26 cellular contexts compared by ENCODE assay signal in the genomic region with DNA sequence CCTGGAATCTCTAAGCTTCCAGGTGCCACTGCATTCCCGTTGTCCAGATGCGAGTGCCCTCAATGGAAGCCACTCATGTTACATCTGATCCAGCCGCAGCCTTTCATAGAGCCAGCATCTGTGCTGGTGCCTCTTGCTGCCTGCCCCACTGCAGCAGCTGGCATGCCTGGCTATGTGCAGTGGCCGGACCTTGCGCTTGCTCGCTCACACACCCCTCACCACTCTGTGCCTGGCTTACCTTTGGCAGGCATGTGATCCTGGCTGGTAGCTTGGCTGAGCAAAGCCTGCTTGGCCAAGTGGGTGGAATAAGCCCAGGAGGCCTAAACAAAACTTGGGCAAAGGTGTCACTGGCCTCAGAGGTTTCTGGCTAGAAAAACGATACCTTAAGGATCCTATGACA.
"Had no signal": no experiment of that assay in that cellular context is flagged by ENCODE, and none has a peak within 500 bp of the region (broad histone marks: within the 10 kb centered on the region; RNA-seq: fewer than 3 reads in every experiment).

No MANE protein-coding gene starts in this region.

- H3K27ac Mint-ChIP-seq: immature natural killer cell; naive thymus-derived CD4-positive, alpha-beta T cell; nephron; progenitor cell of endocrine pancreas; stimulated activated naive B cell treated with anti-CD40 and anti-IgM and Interleukin-4, amounts not matched to agents 10 μg/mL and 1 μg/mL and 100 μg/mL, for 72 hours; stimulated activated naive CD8-positive, alpha-beta T cell treated with anti-CD3 and anti-CD28 coated beads, Interleukin-15, Interleukin-2, amounts not matched to agents 100 ng/mL and 50 ng/mL, for 24 hours had no signal

- H3K4me1 ChIP-seq: left ventricle myocardium inferior, right atrium auricular region, right lobe of liver, suprapubic skin, tibial artery, upper lobe of right lung had no signal

- ATAC-seq: mucosa of descending colon; naive thymus-derived CD4-positive, alpha-beta T cell; right lobe of liver; stimulated activated naive B cell treated with anti-CD40 and anti-IgM and Interleukin-4, amounts not matched to agents 10 μg/mL and 1 μg/mL and 100 μg/mL, for 72 hours; upper lobe of right lung had no signal

- H3K4me3 ChIP-seq: left ventricle myocardium inferior, lung, mucosa of descending colon, ovary, right atrium auricular region, right lobe of liver, smooth muscle cell, suprapubic skin, thoracic aorta, tibial artery, upper lobe of right lung had no signal

- H3K4me3 Mint-ChIP-seq: immature natural killer cell; naive thymus-derived CD4-positive, alpha-beta T cell; nephron; neural crest cell; stimulated activated naive B cell treated with anti-CD40 and anti-IgM and Interleukin-4, amounts not matched to agents 10 μg/mL and 1 μg/mL and 100 μg/mL, for 72 hours; stimulated activated naive CD8-positive, alpha-beta T cell treated with anti-CD3 and anti-CD28 coated beads, Interleukin-15, Interleukin-2, amounts not matched to agents 100 ng/mL and 50 ng/mL, for 24 hours had no signal

- H3K27ac ChIP-seq: left ventricle myocardium inferior, ovary, right atrium auricular region, right lobe of liver, suprapubic skin, thoracic aorta, tibial artery, upper lobe of right lung had no signal

- H3K27me3 ChIP-seq: ovary, right atrium auricular region, right lobe of liver had no signal

- H3K36me3 Mint-ChIP-seq: immature natural killer cell; naive thymus-derived CD4-positive, alpha-beta T cell; stimulated activated naive B cell treated with anti-CD40 and anti-IgM and Interleukin-4, amounts not matched to agents 10 μg/mL and 1 μg/mL and 100 μg/mL, for 72 hours had no signal

- DNase-seq: hippocampal formation; immature natural killer cell; kidney; left ventricle myocardium inferior; mesendoderm; midbrain; mucosa of descending colon; naive thymus-derived CD4-positive, alpha-beta T cell; ovary; right lobe of liver; stimulated activated CD4-positive, alpha-beta T cell treated with anti-CD3 and anti-CD28 coated beads, Interleukin-1b, Interleukin-23, amount 100 ng/mL, for 48 hours; stimulated activated CD4-positive, alpha-beta T cell treated with anti-CD3 and anti-CD28 coated beads, Interleukin-2, amount 100 ng/mL, for 48 hours; stimulated activated CD4-positive, alpha-beta T cell treated with anti-CD3 and anti-CD28 coated beads, Interleukin-4, amount 100 ng/mL, for 4 hours; stimulated activated naive B cell treated with anti-CD40 and anti-IgM and Interleukin-4, amounts not matched to agents 10 μg/mL and 1 μg/mL and 100 μg/mL, for 72 hours; trophoblast cell; upper lobe of right lung had no signal

- H3K9me3 Mint-ChIP-seq: immature natural killer cell; stimulated activated naive CD8-positive, alpha-beta T cell treated with anti-CD3 and anti-CD28 coated beads, Interleukin-15, Interleukin-2, amounts not matched to agents 100 ng/mL and 50 ng/mL, for 24 hours had no signal

- H3K9me3 ChIP-seq: ovary, right lobe of liver, suprapubic skin, thoracic aorta, upper lobe of right lung had no signal

- H3K36me3 ChIP-seq: left ventricle myocardium inferior, ovary, right atrium auricular region, right lobe of liver, suprapubic skin, thoracic aorta, tibial artery, upper lobe of right lung had no signal

- H3K4me1 Mint-ChIP-seq: immature natural killer cell; naive thymus-derived CD4-positive, alpha-beta T cell; nephron; neural crest cell; stimulated activated naive B cell treated with anti-CD40 and anti-IgM and Interleukin-4, amounts not matched to agents 10 μg/mL and 1 μg/mL and 100 μg/mL, for 72 hours had no signal
